ENCODE assay signal across 2 cellular contexts in genomic region chr15:89148126-89148525, GRCh38.
TF ChIP-seq lines count a peak whose summit lies in the region.

No MANE protein-coding gene starts in this region.

TF ChIP-seq in A549, 52 proteins besides CTCF, POLR2A, EP300 and RAD21:
- TF ChIP-seq ELK1 (IDR thresholded peaks at IDR 0.05; ENCODE audit: low read depth, low read length) (no peak), JUNB (IDR thresholded peaks at IDR 0.05) (no peak), MAFK (IDR thresholded peaks at IDR 0.05; ENCODE audit: partially characterized antibody) (peak; percentile 65), CBX8 (IDR thresholded peaks at IDR 0.05) (no peak), ESRRA (IDR thresholded peaks at IDR 0.05; ENCODE audit: borderline replicate concordance, low read length) (no peak)

TF ChIP-seq in K562, 482 proteins besides CTCF, POLR2A, EP300 and RAD21 (continued from another document):
- TF ChIP-seq, protein P1, sequence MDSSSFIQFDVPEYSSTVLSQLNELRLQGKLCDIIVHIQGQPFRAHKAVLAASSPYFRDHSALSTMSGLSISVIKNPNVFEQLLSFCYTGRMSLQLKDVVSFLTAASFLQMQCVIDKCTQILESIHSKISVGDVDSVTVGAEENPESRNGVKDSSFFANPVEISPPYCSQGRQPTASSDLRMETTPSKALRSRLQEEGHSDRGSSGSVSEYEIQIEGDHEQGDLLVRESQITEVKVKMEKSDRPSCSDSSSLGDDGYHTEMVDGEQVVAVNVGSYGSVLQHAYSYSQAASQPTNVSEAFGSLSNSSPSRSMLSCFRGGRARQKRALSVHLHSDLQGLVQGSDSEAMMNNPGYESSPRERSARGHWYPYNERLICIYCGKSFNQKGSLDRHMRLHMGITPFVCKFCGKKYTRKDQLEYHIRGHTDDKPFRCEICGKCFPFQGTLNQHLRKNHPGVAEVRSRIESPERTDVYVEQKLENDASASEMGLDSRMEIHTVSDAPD (CRISPR knock-in tag; IDR thresholded peaks at IDR 0.05): no peak
- TF ChIP-seq GTF2A2 (tag; IDR thresholded peaks at IDR 0.05): no peak
- TF ChIP-seq, protein P2, sequence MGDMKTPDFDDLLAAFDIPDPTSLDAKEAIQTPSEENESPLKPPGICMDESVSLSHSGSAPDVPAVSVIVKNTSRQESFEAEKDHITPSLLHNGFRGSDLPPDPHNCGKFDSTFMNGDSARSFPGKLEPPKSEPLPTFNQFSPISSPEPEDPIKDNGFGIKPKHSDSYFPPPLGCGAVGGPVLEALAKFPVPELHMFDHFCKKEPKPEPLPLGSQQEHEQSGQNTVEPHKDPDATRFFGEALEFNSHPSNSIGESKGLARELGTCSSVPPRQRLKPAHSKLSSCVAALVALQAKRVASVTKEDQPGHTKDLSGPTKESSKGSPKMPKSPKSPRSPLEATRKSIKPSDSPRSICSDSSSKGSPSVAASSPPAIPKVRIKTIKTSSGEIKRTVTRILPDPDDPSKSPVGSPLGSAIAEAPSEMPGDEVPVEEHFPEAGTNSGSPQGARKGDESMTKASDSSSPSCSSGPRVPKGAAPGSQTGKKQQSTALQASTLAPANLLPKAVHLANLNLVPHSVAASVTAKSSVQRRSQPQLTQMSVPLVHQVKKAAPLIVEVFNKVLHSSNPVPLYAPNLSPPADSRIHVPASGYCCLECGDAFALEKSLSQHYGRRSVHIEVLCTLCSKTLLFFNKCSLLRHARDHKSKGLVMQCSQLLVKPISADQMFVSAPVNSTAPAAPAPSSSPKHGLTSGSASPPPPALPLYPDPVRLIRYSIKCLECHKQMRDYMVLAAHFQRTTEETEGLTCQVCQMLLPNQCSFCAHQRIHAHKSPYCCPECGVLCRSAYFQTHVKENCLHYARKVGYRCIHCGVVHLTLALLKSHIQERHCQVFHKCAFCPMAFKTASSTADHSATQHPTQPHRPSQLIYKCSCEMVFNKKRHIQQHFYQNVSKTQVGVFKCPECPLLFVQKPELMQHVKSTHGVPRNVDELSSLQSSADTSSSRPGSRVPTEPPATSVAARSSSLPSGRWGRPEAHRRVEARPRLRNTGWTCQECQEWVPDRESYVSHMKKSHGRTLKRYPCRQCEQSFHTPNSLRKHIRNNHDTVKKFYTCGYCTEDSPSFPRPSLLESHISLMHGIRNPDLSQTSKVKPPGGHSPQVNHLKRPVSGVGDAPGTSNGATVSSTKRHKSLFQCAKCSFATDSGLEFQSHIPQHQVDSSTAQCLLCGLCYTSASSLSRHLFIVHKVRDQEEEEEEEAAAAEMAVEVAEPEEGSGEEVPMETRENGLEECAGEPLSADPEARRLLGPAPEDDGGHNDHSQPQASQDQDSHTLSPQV (IDR thresholded peaks at IDR 0.05): 0 out of 2 replicates have a peak, but pooled peaks have one; percentile 30
- TF ChIP-seq ZNF431 (CRISPR knock-in tag; IDR thresholded peaks at IDR 0.05): no peak
- TF ChIP-seq ZSCAN29 (IDR thresholded peaks at IDR 0.05): no peak
- TF ChIP-seq TCF7 (IDR thresholded peaks at IDR 0.05; ENCODE audit: borderline replicate concordance): no peak
- TF ChIP-seq NELFE (IDR thresholded peaks at IDR 0.05; ENCODE audit: insufficient read depth, insufficient read length): no peak
- peak; percentile 79 for TF ChIP-seq MAFG (tag; conservative IDR thresholded peaks at IDR 0.05)
- no peak for TF ChIP-seq SRSF7 (optimal IDR thresholded peaks at IDR 0.05; ENCODE audit: low read depth, low read length)
- no peak for TF ChIP-seq PTRF (tag; IDR thresholded peaks at IDR 0.05)
- TF ChIP-seq ILK (tag; IDR thresholded peaks at IDR 0.05; ENCODE audit: borderline replicate concordance, low read depth): no peak
- TF ChIP-seq RFX5 (IDR thresholded peaks at IDR 0.05; ENCODE audit: low read depth, low read length): no peak
- TF ChIP-seq ZNF316 (IDR thresholded peaks at IDR 0.05): peak; percentile 93
- no peak for TF ChIP-seq HSF4 (CRISPR knock-in tag; IDR thresholded peaks at IDR 0.05; ENCODE audit: borderline replicate concordance)
- peak; percentile 65 for TF ChIP-seq NFE2 (IDR thresholded peaks at IDR 0.05; ENCODE audit: low read depth)
- no peak for TF ChIP-seq ZNF518B (CRISPR knock-in tag; IDR thresholded peaks at IDR 0.05)
- TF ChIP-seq, protein P3, sequence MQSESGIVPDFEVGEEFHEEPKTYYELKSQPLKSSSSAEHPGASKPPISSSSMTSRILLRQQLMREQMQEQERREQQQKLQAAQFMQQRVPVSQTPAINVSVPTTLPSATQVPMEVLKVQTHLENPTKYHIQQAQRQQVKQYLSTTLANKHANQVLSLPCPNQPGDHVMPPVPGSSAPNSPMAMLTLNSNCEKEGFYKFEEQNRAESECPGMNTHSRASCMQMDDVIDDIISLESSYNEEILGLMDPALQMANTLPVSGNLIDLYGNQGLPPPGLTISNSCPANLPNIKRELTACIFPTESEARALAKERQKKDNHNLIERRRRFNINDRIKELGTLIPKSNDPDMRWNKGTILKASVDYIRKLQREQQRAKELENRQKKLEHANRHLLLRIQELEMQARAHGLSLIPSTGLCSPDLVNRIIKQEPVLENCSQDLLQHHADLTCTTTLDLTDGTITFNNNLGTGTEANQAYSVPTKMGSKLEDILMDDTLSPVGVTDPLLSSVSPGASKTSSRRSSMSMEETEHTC (IDR thresholded peaks at IDR 0.05): no peak
TF ChIP-seq in K562: peak in this region for 6.
